Comparison of ENCODE assay signal across 8 cellular contexts in genomic region chr9:124861342-124862229, GRCh38. TPM values are rescaled to one million over a fixed set of nuclear protein-coding genes. Genes with fewer than 3 reads are reported as not detected.
A peak's percentile ranks its signal among the peaks of the same experiment; 100 is the strongest.
DNase-seq lines count a peak whose midpoint lies in the region; ATAC-seq, FAIRE-seq and TF ChIP-seq lines count a peak whose summit lies in the region.

Gene ARPC5L (plus strand): TSS chr9:124862130. CDS start chr9:124869291, 7,161 bp downstream.
Gene RPL35 (minus strand): TSS chr9:124861957. CDS start chr9:124861912, 45 bp downstream.

- intact Hi-C loops in Caco-2 (cut with micrococcal nuclease; ENCODE audit: unreplicated experiment): loop anchor here (5.0 to 10.0 kb wide), 2 partner anchors 281 to 383 kb away; partner anchors contain the start of genes HSPA5 and SCAI

- POLR2A ChIA-PET in Caco-2 (lab: Charles Lee): interaction anchor here (0.5 to 2.0 kb wide), 8 partner anchors 8 to 329 kb away, joined by 3 to 9 read pairs (median 4); partner anchors contain the start of genes NR6A1, PPP6C and WDR38
- POLR2A ChIA-PET in activated CD8-positive, alpha-beta memory T cell treated with anti-CD3 and anti-CD28 coated beads for 36 hours (lab: Charles Lee): interaction anchor here (0.6 to 5.2 kb wide), 13 partner anchors 8 to 380 kb away, joined by 3 to 57 read pairs (median 4); partner anchors contain the start of genes HSPA5, NR6A1 and WDR38

- ATAC-seq in GM21381 (IDR thresholded peaks at IDR 0.05; ENCODE audit: unreplicated experiment) (peak; percentile 91), memory B cell (ENCODE audit: low read depth) (peak; percentile 91)

- H3K27me3 ChIP-seq in Caco-2 (replicated peaks; ENCODE audit: control insufficient read depth, insufficient read depth, low read length): no peaks in the 10 kb centered on the region

- H3K27ac Mint-ChIP-seq in Caco-2 (ENCODE audit: unreplicated experiment): peak within 1 kb of the TSS; percentile 95
- H3K27ac Mint-ChIP-seq in memory B cell: peak within 1 kb of the TSS; percentile 90

- peak in 1 of 2 experiments; percentile 30 for TF ChIP-seq CTCF in Caco-2 (IDR thresholded peaks at IDR 0.05; ENCODE audit: insufficient read depth in 1 of 2, low read depth in 1 of 2, low read length in 1 of 2, severe bottlenecking in 1 of 2, unreplicated experiment in 1 of 2)

- BruUV-seq in Caco-2 (replicated peaks; lab: Mats Ljungman, UMichigan): no TSS peak

- H3K9me3 Mint-ChIP-seq in Caco-2 (ENCODE audit: unreplicated experiment) (no peaks in the 10 kb centered on the region), memory B cell (no peaks in the 10 kb centered on the region)

- DNase-seq in Caco-2: peak; percentile 95 to 97
- peak; percentile 90 for DNase-seq in HTR-8/SVneo (ENCODE audit: insufficient read length, low spot score)
- peak; percentile 91 to 95 for DNase-seq in NOMO-1 (lab: John Stamatoyannopoulos, UW; ENCODE audit: unreplicated experiment in 2 of 2)
- DNase-seq in effector CD8-positive, alpha-beta T cell (lab: John Stamatoyannopoulos, UW): peak; percentile 88
- peak; percentile 94 to 95 for DNase-seq in memory B cell (ENCODE audit: low spot score in 2 of 2)
- DNase-seq in stimulated activated CD8-positive, alpha-beta memory T cell treated with anti-CD3 and anti-CD28 coated beads, Interleukin-12 subunit alpha, Interleukin-12 subunit beta, amount 100 ng/mL, for 24 hours (ENCODE audit: extremely low read depth): peak; percentile 89

- peaks cover 10% of the 10 kb centered on the region; the same call in 1 of the 2 replicates for H3K4me1 ChIP-seq in Caco-2

- no peaks in the 10 kb centered on the region for H3K9me3 ChIP-seq in Caco-2

- CTCF ChIA-PET in Caco-2 (lab: Charles Lee): interaction anchor here (0.5 to 2.7 kb wide), 5 partner anchors 9 to 310 kb away, joined by 3 to 24 read pairs (median 12); partner anchors contain the start of genes NR6A1, SCAI and WDR38
- CTCF ChIA-PET in activated CD8-positive, alpha-beta memory T cell treated with anti-CD3 and anti-CD28 coated beads for 36 hours (lab: Charles Lee): interaction anchor here (0.9 to 19.3 kb wide), 9 partner anchors 8 to 87 kb away, joined by 3 to 346 read pairs (median 4); partner anchors contain the start of genes NR6A1, OLFML2A and WDR38

- H3K36me3 ChIP-seq in Caco-2 (ENCODE audit: control insufficient read depth, insufficient read depth, low read length): peaks cover 13% of the 10 kb centered on the region

- H3K4me1 Mint-ChIP-seq in Caco-2 (ENCODE audit: low read depth, unreplicated experiment) (peaks cover 7% of the 10 kb centered on the region), memory B cell (peaks cover 29% of the 10 kb centered on the region)

- peak within 1 kb of the TSS; percentile 85 for H3K4me3 ChIP-seq in Caco-2 (ENCODE audit: low read depth, low read length)

- peak; percentile 74 for FAIRE-seq in HTR-8/SVneo (lab: Jason Lieb, UNC)

- H3K36me3 Mint-ChIP-seq in Caco-2 (ENCODE audit: insufficient read depth, unreplicated experiment): peaks cover 66% of the 10 kb centered on the region
- peaks cover 18% of the 10 kb centered on the region for H3K36me3 Mint-ChIP-seq in memory B cell

- H3K27me3 Mint-ChIP-seq in Caco-2 (ENCODE audit: insufficient read depth, unreplicated experiment): no peaks in the 10 kb centered on the region
- no peaks in the 10 kb centered on the region for H3K27me3 Mint-ChIP-seq in memory B cell

- peak within 1 kb of the TSS; percentile 85 for H3K4me3 Mint-ChIP-seq in Caco-2 (ENCODE audit: unreplicated experiment)
- peak within 1 kb of the TSS; percentile 99 for H3K4me3 Mint-ChIP-seq in memory B cell

RNA-seq across cellular contexts. Expression of gene ARPC5L, which starts in this region (rescaled TPM):
- 59.0 and 60.1 TPM in 2 replicates for total RNA-seq in Caco-2 (2022)
- total RNA-seq in activated CD8-positive, alpha-beta memory T cell treated with anti-CD3 and anti-CD28 coated beads for 36 hours: 100 to 1,000 TPM; 116 to 121 TPM

RNA-seq across cellular contexts. Expression of gene RPL35, which starts in this region (rescaled TPM):
- 1,528 and 1,598 TPM in 2 replicates for total RNA-seq in Caco-2 (2022)
- 1,000 to 10,000 TPM; 2,077 to 2,176 TPM for total RNA-seq in activated CD8-positive, alpha-beta memory T cell treated with anti-CD3 and anti-CD28 coated beads for 36 hours

Comparison
In these comparisons a context has a peak if more than half of its experiments do, and no peak if none do; other contexts are left out.
1. Peak in every context shown above with its lines: DNase-seq, ATAC-seq and H3K4me3 ChIP-seq.